ENCODE assay signal across 11 cellular contexts in the genomic region with DNA sequence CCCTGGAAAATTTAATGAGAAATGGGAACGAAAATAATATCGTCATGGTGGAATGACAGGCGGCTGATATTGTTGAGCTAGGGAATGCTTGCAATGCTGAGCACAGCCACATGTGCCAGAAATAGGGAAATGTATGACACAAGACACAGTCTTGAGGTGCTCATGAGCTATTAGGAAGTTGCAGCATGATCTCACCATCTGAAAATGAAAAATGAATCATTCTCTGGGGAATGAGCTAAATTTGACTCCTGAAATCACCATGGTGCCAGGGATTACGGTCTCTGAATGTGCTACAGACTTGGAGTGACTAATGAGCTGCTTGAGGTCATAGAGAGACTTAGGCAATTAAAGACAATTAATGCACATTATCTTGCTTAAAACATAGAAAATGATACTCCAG.
DNase-seq lines count a peak whose midpoint lies in the region; ATAC-seq and TF ChIP-seq lines count a peak whose summit lies in the region.
"Had no signal": no experiment of that assay in that cellular context is flagged by ENCODE, and none has a peak within 500 bp of the region (broad histone marks: within the 10 kb centered on the region; RNA-seq: fewer than 3 reads in every experiment).

No MANE protein-coding gene starts in this region.

- H3K27ac ChIP-seq in right atrium auricular region = no peak overlapping the region
- H3K27ac ChIP-seq in SK-N-SH (ENCODE audit: low read depth in 2 of 2, low read length in 1 of 2) = peak overlapping the region in 1 of 2 experiments; percentile 74; a peak in 3 of 4 replicates
- H3K27ac ChIP-seq: gastrocnemius medialis had no signal

- H3K4me1 Mint-ChIP-seq in activated CD4-positive, alpha-beta memory T cell treated with anti-CD3 and anti-CD28 coated beads for 36 hours (ENCODE audit: low read depth) = no peaks in the 10 kb centered on the region

- no peaks in the 10 kb centered on the region for H3K36me3 Mint-ChIP-seq in activated CD4-positive, alpha-beta memory T cell treated with anti-CD3 and anti-CD28 coated beads for 36 hours

- H3K9me3 ChIP-seq in right atrium auricular region (no peaks in the 10 kb centered on the region), SK-N-SH (no peaks in the 10 kb centered on the region)
- H3K9me3 ChIP-seq: ascending aorta, gastrocnemius medialis had no signal

- no peak overlapping the region for H3K4me3 Mint-ChIP-seq in activated CD4-positive, alpha-beta memory T cell treated with anti-CD3 and anti-CD28 coated beads for 36 hours

- H3K9me2 ChIP-seq in SK-N-SH = no peaks in the 10 kb centered on the region

- peak overlapping the region; percentile 11 for H3K4me2 ChIP-seq in SK-N-SH

- H3K27me3 ChIP-seq in right atrium auricular region (no peaks in the 10 kb centered on the region), SK-N-SH (ENCODE audit: insufficient read depth) (no peaks in the 10 kb centered on the region)
- H3K27me3 ChIP-seq: ascending aorta, gastrocnemius medialis had no signal

- peaks cover 24% of the 10 kb centered on the region for H3K9me3 Mint-ChIP-seq in activated CD4-positive, alpha-beta memory T cell treated with anti-CD3 and anti-CD28 coated beads for 36 hours

- H3K27ac Mint-ChIP-seq in activated CD4-positive, alpha-beta memory T cell treated with anti-CD3 and anti-CD28 coated beads for 36 hours = no peak overlapping the region

- H4K20me1 ChIP-seq in SK-N-SH (ENCODE audit: insufficient read depth) = no peaks in the 10 kb centered on the region

- CTCF ChIA-PET in SK-N-SH (lab: Yijun Ruan, JAX) = interaction anchor here (1.3 to 2.8 kb wide), 3 partner anchors 11 to 264 kb away, joined by 3 to 7 read pairs (median 6); no protein-coding TSS in a partner anchor
- CTCF ChIA-PET in activated CD4-positive, alpha-beta memory T cell treated with anti-CD3 and anti-CD28 coated beads for 36 hours (lab: Charles Lee) = no interaction called here

- TF ChIP-seq CTCF in right atrium auricular region (IDR thresholded peaks at IDR 0.05) (no peak), SK-N-SH (IDR thresholded peaks at IDR 0.05) (no peak)

- WGBS in SK-N-SH (ENCODE audit: low lambda C conversion rate) = 17% methylated on average over 4 of the region's 4 CpGs

- peaks cover 6% of the 10 kb centered on the region for H3F3A ChIP-seq in SK-N-SH (replicated peaks; ENCODE audit: insufficient read depth)

- intact Hi-C loops in Right ventricle myocardium superior (cut with DNase I) (no loop called here), left cardiac atrium (cut with DNase I) (no loop called here)
- intact Hi-C loops in activated CD4-positive, alpha-beta memory T cell treated with anti-CD3 and anti-CD28 coated beads for 36 hours (cut with micrococcal nuclease) = no loop called here

- H3K4me1 ChIP-seq in right atrium auricular region (no peaks in the 10 kb centered on the region), SK-N-SH (ENCODE audit: control insufficient read depth in 1 of 2, insufficient read depth in 2 of 2, low read depth in 1 of 2, low read length in 1 of 2) (peaks cover 2 to 30% of the 10 kb centered on the region in 2 experiments; a peak in 3 of 4 replicates)
- H3K4me1 ChIP-seq: gastrocnemius medialis had no signal

- H3K9ac ChIP-seq in SK-N-SH = peak overlapping the region; percentile 32

- no peaks in the 10 kb centered on the region for H3K79me2 ChIP-seq in SK-N-SH (ENCODE audit: insufficient read depth)

- DNase-seq in Right ventricle myocardium superior = no peak
- no peak for DNase-seq in right atrium auricular region (ENCODE audit: low spot score)
- DNase-seq in SK-N-SH = no peak
- DNase-seq in left cardiac atrium = no peak
- no peak for DNase-seq in activated CD4-positive, alpha-beta memory T cell treated with anti-CD3 and anti-CD28 coated beads for 36 hours
- DNase-seq in effector CD8-positive, alpha-beta T cell (lab: John Stamatoyannopoulos, UW) = no peak
- DNase-seq: gastrocnemius medialis; stimulated activated naive CD4-positive, alpha-beta T cell treated with Interleukin-2 at 50 U/mL for 16 hours had no signal

- peak; percentile 25 for ATAC-seq in Right ventricle myocardium superior (ENCODE audit: poor library complexity)
- peak; percentile 77 to 95 for ATAC-seq in left cardiac atrium
- ATAC-seq in GM19452 (IDR thresholded peaks at IDR 0.05; ENCODE audit: unreplicated experiment) = no peak
- no peak for ATAC-seq in HG02763 (IDR thresholded peaks at IDR 0.05; ENCODE audit: unreplicated experiment)
- ATAC-seq: gastrocnemius medialis had no signal

- TF ChIP-seq EP300 in SK-N-SH (IDR thresholded peaks at IDR 0.05; ENCODE audit: borderline replicate concordance in 1 of 2, low read depth in 1 of 2, low read length in 1 of 2) = peak in 1 of 2 experiments; percentile 71; a peak in 1 of 4 replicates

- H3K4me3 ChIP-seq in right atrium auricular region (no peak overlapping the region), SK-N-SH (ENCODE audit: low read depth in 2 of 2, low read length in 1 of 2) (0 out of 4 replicates have a peak overlapping the region, but pooled peaks of 1 of the 2 experiments have one; percentile 1)
- H3K4me3 ChIP-seq: ascending aorta, gastrocnemius medialis had no signal

- POLR2A ChIA-PET in SK-N-SH (lab: Yijun Ruan, JAX) = no interaction called here
- POLR2A ChIA-PET in activated CD4-positive, alpha-beta memory T cell treated with anti-CD3 and anti-CD28 coated beads for 36 hours (lab: Charles Lee) = no interaction called here

- H3K36me3 ChIP-seq in right atrium auricular region = no peaks in the 10 kb centered on the region
- no peaks in the 10 kb centered on the region for H3K36me3 ChIP-seq in SK-N-SH (replicated peaks in 1 of 2; ENCODE audit: control insufficient read depth in 1 of 2, insufficient read depth in 2 of 2, low read length in 1 of 2)
- H3K36me3 ChIP-seq: ascending aorta, gastrocnemius medialis had no signal

- no peaks in the 10 kb centered on the region for H3K27me3 Mint-ChIP-seq in activated CD4-positive, alpha-beta memory T cell treated with anti-CD3 and anti-CD28 coated beads for 36 hours

- H2AFZ ChIP-seq in SK-N-SH (ENCODE audit: low read depth) = peak overlapping the region; percentile 54

- TF ChIP-seq RAD21 in SK-N-SH (IDR thresholded peaks at IDR 0.05; ENCODE audit: low read length) = no peak

TF ChIP-seq in SK-N-SH, 30 proteins besides CTCF, POLR2A, EP300 and RAD21 (continues in another document):
- TF ChIP-seq EZH2phosphoT487 (IDR thresholded peaks at IDR 0.05; ENCODE audit: borderline replicate concordance, low read depth) = no peak
- TF ChIP-seq TCF12 (IDR thresholded peaks at IDR 0.05) = peak; percentile 74
- TF ChIP-seq, protein P1, sequence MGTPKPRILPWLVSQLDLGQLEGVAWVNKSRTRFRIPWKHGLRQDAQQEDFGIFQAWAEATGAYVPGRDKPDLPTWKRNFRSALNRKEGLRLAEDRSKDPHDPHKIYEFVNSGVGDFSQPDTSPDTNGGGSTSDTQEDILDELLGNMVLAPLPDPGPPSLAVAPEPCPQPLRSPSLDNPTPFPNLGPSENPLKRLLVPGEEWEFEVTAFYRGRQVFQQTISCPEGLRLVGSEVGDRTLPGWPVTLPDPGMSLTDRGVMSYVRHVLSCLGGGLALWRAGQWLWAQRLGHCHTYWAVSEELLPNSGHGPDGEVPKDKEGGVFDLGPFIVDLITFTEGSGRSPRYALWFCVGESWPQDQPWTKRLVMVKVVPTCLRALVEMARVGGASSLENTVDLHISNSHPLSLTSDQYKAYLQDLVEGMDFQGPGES (IDR thresholded peaks at IDR 0.05; ENCODE audit: low read depth, low read length) = no peak
- TF ChIP-seq POLR2AphosphoS5 (IDR thresholded peaks at IDR 0.05; ENCODE audit: low read depth, low read length) = peak; percentile 38; the same call in 1 of the 2 replicates
- TF ChIP-seq, protein P2, sequence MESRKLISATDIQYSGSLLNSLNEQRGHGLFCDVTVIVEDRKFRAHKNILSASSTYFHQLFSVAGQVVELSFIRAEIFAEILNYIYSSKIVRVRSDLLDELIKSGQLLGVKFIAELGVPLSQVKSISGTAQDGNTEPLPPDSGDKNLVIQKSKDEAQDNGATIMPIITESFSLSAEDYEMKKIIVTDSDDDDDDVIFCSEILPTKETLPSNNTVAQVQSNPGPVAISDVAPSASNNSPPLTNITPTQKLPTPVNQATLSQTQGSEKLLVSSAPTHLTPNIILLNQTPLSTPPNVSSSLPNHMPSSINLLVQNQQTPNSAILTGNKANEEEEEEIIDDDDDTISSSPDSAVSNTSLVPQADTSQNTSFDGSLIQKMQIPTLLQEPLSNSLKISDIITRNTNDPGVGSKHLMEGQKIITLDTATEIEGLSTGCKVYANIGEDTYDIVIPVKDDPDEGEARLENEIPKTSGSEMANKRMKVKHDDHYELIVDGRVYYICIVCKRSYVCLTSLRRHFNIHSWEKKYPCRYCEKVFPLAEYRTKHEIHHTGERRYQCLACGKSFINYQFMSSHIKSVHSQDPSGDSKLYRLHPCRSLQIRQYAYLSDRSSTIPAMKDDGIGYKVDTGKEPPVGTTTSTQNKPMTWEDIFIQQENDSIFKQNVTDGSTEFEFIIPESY (IDR thresholded peaks at IDR 0.05; ENCODE audit: borderline replicate concordance, low read depth) = no peak
- TF ChIP-seq SIN3A (IDR thresholded peaks at IDR 0.05; ENCODE audit: borderline replicate concordance, low read depth, low read length) = no peak
- TF ChIP-seq ELF1 (IDR thresholded peaks at IDR 0.05) = no peak
- peak; percentile 93 for TF ChIP-seq MEF2A (IDR thresholded peaks at IDR 0.05; ENCODE audit: borderline replicate concordance, low read depth)
- no peak for TF ChIP-seq RXRA (IDR thresholded peaks at IDR 0.05; ENCODE audit: borderline replicate concordance, low read depth)
- 0 out of 2 replicates have a peak, but pooled peaks have one; percentile 16 for TF ChIP-seq YY1 (IDR thresholded peaks at IDR 0.05; ENCODE audit: low read depth)
- no peak for TF ChIP-seq GABPA (IDR thresholded peaks at IDR 0.05; ENCODE audit: low read depth)
- TF ChIP-seq GATA2 (CRISPR knock-in tag; IDR thresholded peaks at IDR 0.05) = no peak
- no peak for TF ChIP-seq FOXJ3 (CRISPR knock-in tag; IDR thresholded peaks at IDR 0.05)
- TF ChIP-seq SMC3 (IDR thresholded peaks at IDR 0.05; ENCODE audit: low read depth, low read length) = no peak
- no peak for TF ChIP-seq USF2 (IDR thresholded peaks at IDR 0.05; ENCODE audit: borderline replicate concordance, low read depth, low read length)
- TF ChIP-seq RFX5 (IDR thresholded peaks at IDR 0.05; ENCODE audit: low read length) = no peak
- no peak for TF ChIP-seq FOXM1 (IDR thresholded peaks at IDR 0.05; ENCODE audit: low read depth)

Comparison
In these comparisons a context has a peak if more than half of its experiments do, and no peak if none do; other contexts are left out.
1. ATAC-seq: peak in Right ventricle myocardium superior (single experiment) and left cardiac atrium (2 of 2); none in GM19452 (single experiment) and HG02763 (single experiment).